In genomic region chr22:21514117-21514516, GRCh38 we compare ENCODE assay signal across 8 cellular contexts. TPM values are rescaled to one million over a fixed set of nuclear protein-coding genes. Genes with fewer than 3 reads are reported as not detected.
DNase-seq lines count a peak whose midpoint lies in the region; ATAC-seq, FAIRE-seq and TF ChIP-seq lines count a peak whose summit lies in the region.
"Not testable (repeated sequence)": the region's sequence is repeated elsewhere in the genome, so short reads cannot be mapped to it uniquely, and the experiment has no call there.
"Had no signal": no experiment of that assay in that cellular context is flagged by ENCODE, and none has a peak within 500 bp of the region (broad histone marks: within the 10 kb centered on the region; RNA-seq: fewer than 3 reads in every experiment).

No MANE protein-coding gene starts in this region.

- not testable (repeated sequence) for H4K20me1 ChIP-seq in HepG2 (ENCODE audit: insufficient read depth, low read length)

- not testable (repeated sequence) for H3K4me1 ChIP-seq in HepG2 (ENCODE audit: insufficient read depth, low read length)

- H3K36me3 Mint-ChIP-seq in T-helper 17 cell (ENCODE audit: low read depth); activated T-cell treated with anti-CD3 and anti-CD28 coated beads, Interleukin-2, amount 50 U/mL, for 72 hours (ENCODE audit: insufficient read depth in 2 of 2); natural killer cell: not testable (repeated sequence)

- H2AFZ ChIP-seq in HepG2 (ENCODE audit: low read length): not testable (repeated sequence)

- TF ChIP-seq EP300 in HepG2 (IDR thresholded peaks at IDR 0.05; ENCODE audit: low read depth in 2 of 2, low read length in 2 of 2); HepG2 (CRISPR knock-in tag; IDR thresholded peaks at IDR 0.05; ENCODE audit: borderline replicate concordance): not testable (repeated sequence)

- not testable (repeated sequence) for H3K27me3 Mint-ChIP-seq in T-helper 17 cell; activated T-cell treated with anti-CD3 and anti-CD28 coated beads, Interleukin-2, amount 50 U/mL, for 72 hours (ENCODE audit: low read depth); natural killer cell (ENCODE audit: low read depth in 2 of 2); stimulated activated naive CD8-positive, alpha-beta T cell treated with anti-CD3 and anti-CD28 coated beads, Interleukin-15, amount 100 ng/mL, for 72 hours

- H3K4me3 ChIP-seq in HepG2 (replicated peaks in 1 of 3; ENCODE audit: insufficient read depth in 1 of 3, low read depth in 2 of 3, low read length in 3 of 3): not testable (repeated sequence)

- H3K4me1 Mint-ChIP-seq in T-helper 17 cell; activated T-cell treated with anti-CD3 and anti-CD28 coated beads, Interleukin-2, amount 50 U/mL, for 72 hours (ENCODE audit: low read depth); natural killer cell; stimulated activated naive CD8-positive, alpha-beta T cell treated with anti-CD3 and anti-CD28 coated beads, Interleukin-15, amount 100 ng/mL, for 72 hours: not testable (repeated sequence)

- H3K36me3 ChIP-seq in HepG2 (replicated peaks in 1 of 2; ENCODE audit: control insufficient read depth in 1 of 2, insufficient read depth in 2 of 2, low read length in 2 of 2): not testable (repeated sequence)

- not testable (repeated sequence) for H3K27ac Mint-ChIP-seq in T-helper 17 cell; activated T-cell treated with anti-CD3 and anti-CD28 coated beads, Interleukin-2, amount 50 U/mL, for 72 hours; natural killer cell; stimulated activated naive CD8-positive, alpha-beta T cell treated with anti-CD3 and anti-CD28 coated beads, Interleukin-15, amount 100 ng/mL, for 72 hours

- H3K27me3 ChIP-seq in HepG2 (ENCODE audit: control insufficient read depth in 1 of 2, insufficient read depth in 2 of 2, low read length in 2 of 2): not testable (repeated sequence)

- peak; percentile 51 for ATAC-seq in GM18868 (IDR thresholded peaks at IDR 0.05; ENCODE audit: unreplicated experiment)
- peak; percentile 91 for ATAC-seq in T-helper 17 cell
- ATAC-seq in activated T-cell treated with anti-CD3 and anti-CD28 coated beads, Interleukin-2, amount 50 U/mL, for 72 hours (replicated peaks in 1 of 2): peak; percentile 75 to 84
- peak; percentile 67 for ATAC-seq in esophagus mucosa
- ATAC-seq in HepG2: peak; percentile 30
- peak; percentile 81 to 88 (median 85) for ATAC-seq in natural killer cell
- peak; percentile 85 for ATAC-seq in stimulated activated naive CD8-positive, alpha-beta T cell treated with anti-CD3 and anti-CD28 coated beads, Interleukin-15, amount 100 ng/mL, for 72 hours

- H3K9ac ChIP-seq in HepG2 (ENCODE audit: insufficient read depth, low read depth, low read length): not testable (repeated sequence)

- H3K9me3 Mint-ChIP-seq in activated T-cell treated with anti-CD3 and anti-CD28 coated beads, Interleukin-2, amount 50 U/mL, for 72 hours; natural killer cell; stimulated activated naive CD8-positive, alpha-beta T cell treated with anti-CD3 and anti-CD28 coated beads, Interleukin-15, amount 100 ng/mL, for 72 hours: not testable (repeated sequence)

- not testable (repeated sequence) for DNase-seq in T-helper 17 cell; activated T-cell treated with anti-CD3 and anti-CD28 coated beads, Interleukin-2, amount 50 U/mL, for 72 hours; HepG2 (ENCODE audit: low spot score); natural killer cell; stimulated activated naive CD8-positive, alpha-beta T cell treated with anti-CD3 and anti-CD28 coated beads, Interleukin-15, amount 100 ng/mL, for 72 hours

- H3K79me2 ChIP-seq in HepG2 (ENCODE audit: insufficient read depth, low read length): not testable (repeated sequence)

- BruUV-seq in HepG2 (replicated peaks; lab: Mats Ljungman, UMichigan): not testable (repeated sequence)

- not testable (repeated sequence) for H3K4me2 ChIP-seq in HepG2 (ENCODE audit: low read depth, low read length)

- in situ Hi-C loops in HepG2 (cut with HindIII; ENCODE audit: extremely low pct_ligation_motif_present, low pct_unique_long_range_greater_than_20kb): not testable (repeated sequence)

- TF ChIP-seq RAD21 in HepG2 (CRISPR knock-in tag; IDR thresholded peaks at IDR 0.05): not testable (repeated sequence)

- WGBS in HepG2 (ENCODE audit: low lambda C conversion rate): no CpG with 5 or more reads among the region's 12 CpGs

- TF ChIP-seq POLR2A in HepG2 (IDR thresholded peaks at IDR 0.05; ENCODE audit: insufficient read depth in 1 of 2, low read depth in 2 of 2, low read length in 2 of 2): not testable (repeated sequence)

- intact Hi-C loops in HepG2 (cut with micrococcal nuclease; ENCODE audit: unreplicated experiment); natural killer cell (cut with micrococcal nuclease): not testable (repeated sequence)

- not testable (repeated sequence) for TF ChIP-seq CTCF in HepG2 (CRISPR knock-in tag; IDR thresholded peaks at IDR 0.05); natural killer cell (IDR thresholded peaks at IDR 0.05)

- H3K9me3 ChIP-seq in T-helper 17 cell (ENCODE audit: control insufficient read depth, low read length, poor library complexity, severe bottlenecking); HepG2 (ENCODE audit: low read length): not testable (repeated sequence)

- H3K4me3 Mint-ChIP-seq in T-helper 17 cell; activated T-cell treated with anti-CD3 and anti-CD28 coated beads, Interleukin-2, amount 50 U/mL, for 72 hours; natural killer cell; stimulated activated naive CD8-positive, alpha-beta T cell treated with anti-CD3 and anti-CD28 coated beads, Interleukin-15, amount 100 ng/mL, for 72 hours: not testable (repeated sequence)

- CTCF ChIA-PET in HepG2 (lab: Yijun Ruan, JAX; ENCODE audit: low intra/inter-chr PET ratio, low total read pairs): not testable (repeated sequence)

- H3K27ac ChIP-seq in HepG2 (ENCODE audit: extremely low read length, insufficient read depth, low read length): not testable (repeated sequence)

- POLR2A ChIA-PET in HepG2 (lab: Yijun Ruan, JAX): not testable (repeated sequence)

- not testable (repeated sequence) for FAIRE-seq in HepG2 (lab: Jason Lieb, UNC)

RNA-seq across cellular contexts. Expression of gene RIMBP3C, which starts 37.1 kb away (rescaled TPM):
- total RNA-seq in T-helper 17 cell (1 to 10 TPM in 1 of 2 donors, under 1 TPM in 1; 0.34 to 1.2 TPM), esophagus mucosa (0.04 TPM), HepG2 (2016; rRNA removed; fragmentation: Illumina TruSeq; extraction: Trizol) (0.11 and 0.15 TPM in 2 replicates), natural killer cell (1 to 10 TPM in 1 of 3 donors, under 1 TPM in 2; 0.35 to 1.0 (median 0.38) TPM)
- total RNA-seq in activated T-cell treated with anti-CD3 and anti-CD28 coated beads, Interleukin-2, amount 50 U/mL, for 72 hours: under 1 TPM in 1 of 2 donors, not detected in 1; 0.19 TPM
- total RNA-seq in HepG2 (2016; cell fraction: cytosol; rRNA removed; fragmentation: Illumina TruSeq; extraction: Trizol; ENCODE audit: low read depth): not detected in 2 replicates
- 0.13 and 0.16 TPM in 2 replicates for total RNA-seq in HepG2 (2016; cell fraction: insoluble cytoplasmic fraction; rRNA removed; fragmentation: Illumina TruSeq; extraction: Trizol)
- 0.03 TPM in 1 of 2 replicates, not detected in the other for total RNA-seq in HepG2 (2016; cell fraction: membrane; rRNA removed; fragmentation: Illumina TruSeq; extraction: Trizol)
- total RNA-seq in HepG2 (2016; cell fraction: nucleus; rRNA removed; fragmentation: Illumina TruSeq; extraction: Trizol): 0.22 TPM in 1 of 2 replicates, not detected in the other
- polyA plus RNA-seq in HepG2 (2011; rRNA removed): not detected in 2 replicates
- polyA plus RNA-seq in HepG2 (2011; cell fraction: cytosol; rRNA removed): 0.01 TPM in 2 replicates
- polyA plus RNA-seq in HepG2 (2011; cell fraction: nucleus; rRNA removed): 0.03 TPM in 1 of 2 replicates, not detected in the other
- 0.03 TPM in 2 replicates for polyA plus RNA-seq in HepG2 (2012)
- polyA plus RNA-seq in HepG2 (2016; cell fraction: cytosol; fragmentation: Illumina TruSeq; extraction: Trizol; ENCODE audit: low read depth): not detected in 2 replicates
- 0.04 and 0.11 TPM in 2 replicates for polyA plus RNA-seq in HepG2 (2016; cell fraction: insoluble cytoplasmic fraction; fragmentation: Illumina TruSeq; extraction: Trizol; ENCODE audit: low read depth)
- polyA plus RNA-seq in HepG2 (2016; cell fraction: membrane; fragmentation: Illumina TruSeq; extraction: Trizol; ENCODE audit: low read depth): 0.05 TPM in 1 of 2 replicates, not detected in the other
- not detected in 2 replicates for polyA plus RNA-seq in HepG2 (2016; cell fraction: nucleus; fragmentation: Illumina TruSeq; extraction: Trizol; ENCODE audit: insufficient read depth, low read depth)
- polyA minus RNA-seq in HepG2 (2011; rRNA and poly(A)+ RNA removed; ENCODE audit: low replicate concordance): 0.02 and 0.49 TPM in 2 replicates
- polyA minus RNA-seq in HepG2 (2011; cell fraction: cytosol; rRNA and poly(A)+ RNA removed): not detected in 2 replicates
- polyA minus RNA-seq in HepG2 (2011; cell fraction: nucleus; rRNA and poly(A)+ RNA removed): not detected in 2 replicates
- total RNA-seq: RPMI7951 had no signal

RNA-seq across cellular contexts. Expression of gene TMEM191C, which starts 46.9 kb away (rescaled TPM):
- total RNA-seq in T-helper 17 cell (1 to 10 TPM; 2.0 to 3.4 TPM), esophagus mucosa (4.2 TPM), HepG2 (2016; rRNA removed; fragmentation: Illumina TruSeq; extraction: Trizol) (1.2 and 2.9 TPM in 2 replicates), natural killer cell (1 to 10 TPM; 2.1 to 3.4 (median 3.2) TPM)
- 1 to 10 TPM; 1.5 to 3.0 TPM for total RNA-seq in activated T-cell treated with anti-CD3 and anti-CD28 coated beads, Interleukin-2, amount 50 U/mL, for 72 hours
- 1.9 and 4.2 TPM in 2 replicates for total RNA-seq in HepG2 (2016; cell fraction: cytosol; rRNA removed; fragmentation: Illumina TruSeq; extraction: Trizol; ENCODE audit: low read depth)
- 0.85 and 0.91 TPM in 2 replicates for total RNA-seq in HepG2 (2016; cell fraction: insoluble cytoplasmic fraction; rRNA removed; fragmentation: Illumina TruSeq; extraction: Trizol)
- 1.3 and 1.9 TPM in 2 replicates for total RNA-seq in HepG2 (2016; cell fraction: membrane; rRNA removed; fragmentation: Illumina TruSeq; extraction: Trizol)
- total RNA-seq in HepG2 (2016; cell fraction: nucleus; rRNA removed; fragmentation: Illumina TruSeq; extraction: Trizol): 1.6 TPM in 2 replicates
- polyA plus RNA-seq in HepG2 (2011; rRNA removed): 2.9 and 3.3 TPM in 2 replicates
- 3.1 and 4.1 TPM in 2 replicates for polyA plus RNA-seq in HepG2 (2011; cell fraction: cytosol; rRNA removed)
- 19.1 and 20.7 TPM in 2 replicates for polyA plus RNA-seq in HepG2 (2011; cell fraction: nucleus; rRNA removed)
- 1.2 and 1.3 TPM in 2 replicates for polyA plus RNA-seq in HepG2 (2012)
- 0.45 and 0.86 TPM in 2 replicates for polyA plus RNA-seq in HepG2 (2016; cell fraction: cytosol; fragmentation: Illumina TruSeq; extraction: Trizol; ENCODE audit: low read depth)
- 0.90 and 1.4 TPM in 2 replicates for polyA plus RNA-seq in HepG2 (2016; cell fraction: insoluble cytoplasmic fraction; fragmentation: Illumina TruSeq; extraction: Trizol; ENCODE audit: low read depth)
- polyA plus RNA-seq in HepG2 (2016; cell fraction: membrane; fragmentation: Illumina TruSeq; extraction: Trizol; ENCODE audit: low read depth): 0.54 and 0.72 TPM in 2 replicates
- 3.6 and 4.2 TPM in 2 replicates for polyA plus RNA-seq in HepG2 (2016; cell fraction: nucleus; fragmentation: Illumina TruSeq; extraction: Trizol; ENCODE audit: insufficient read depth, low read depth)
- polyA minus RNA-seq in HepG2 (2011; rRNA and poly(A)+ RNA removed; ENCODE audit: low replicate concordance): 1.1 and 3.0 TPM in 2 replicates
- polyA minus RNA-seq in HepG2 (2011; cell fraction: cytosol; rRNA and poly(A)+ RNA removed): 1.3 and 2.4 TPM in 2 replicates
- polyA minus RNA-seq in HepG2 (2011; cell fraction: nucleus; rRNA and poly(A)+ RNA removed): 2.2 and 4.0 TPM in 2 replicates

RNA-seq across cellular contexts. Expression of gene UBE2L3, which starts 53.4 kb away (rescaled TPM):
- total RNA-seq in T-helper 17 cell: 10 to 100 TPM; 25.7 to 30.4 TPM
- total RNA-seq in activated T-cell treated with anti-CD3 and anti-CD28 coated beads, Interleukin-2, amount 50 U/mL, for 72 hours: 10 to 100 TPM; 42.7 to 43.5 TPM
- 35.9 TPM for total RNA-seq in esophagus mucosa
- total RNA-seq in HepG2 (2016; rRNA removed; fragmentation: Illumina TruSeq; extraction: Trizol): 58.1 and 74.0 TPM in 2 replicates
- total RNA-seq in HepG2 (2016; cell fraction: cytosol; rRNA removed; fragmentation: Illumina TruSeq; extraction: Trizol; ENCODE audit: low read depth): 18.9 and 21.0 TPM in 2 replicates
- total RNA-seq in HepG2 (2016; cell fraction: insoluble cytoplasmic fraction; rRNA removed; fragmentation: Illumina TruSeq; extraction: Trizol): 54.7 and 71.2 TPM in 2 replicates
- 28.3 and 30.3 TPM in 2 replicates for total RNA-seq in HepG2 (2016; cell fraction: membrane; rRNA removed; fragmentation: Illumina TruSeq; extraction: Trizol)
- total RNA-seq in HepG2 (2016; cell fraction: nucleus; rRNA removed; fragmentation: Illumina TruSeq; extraction: Trizol): 19.5 and 20.6 TPM in 2 replicates
- polyA plus RNA-seq in HepG2 (2011; rRNA removed): 28.4 and 30.2 TPM in 2 replicates
- polyA plus RNA-seq in HepG2 (2011; cell fraction: cytosol; rRNA removed): 23.5 and 29.7 TPM in 2 replicates
- polyA plus RNA-seq in HepG2 (2011; cell fraction: nucleus; rRNA removed): 6.3 and 8.9 TPM in 2 replicates
- polyA plus RNA-seq in HepG2 (2012): 34.6 and 41.4 TPM in 2 replicates
- 22.0 and 22.8 TPM in 2 replicates for polyA plus RNA-seq in HepG2 (2016; cell fraction: cytosol; fragmentation: Illumina TruSeq; extraction: Trizol; ENCODE audit: low read depth)
- polyA plus RNA-seq in HepG2 (2016; cell fraction: insoluble cytoplasmic fraction; fragmentation: Illumina TruSeq; extraction: Trizol; ENCODE audit: low read depth): 108 and 112 TPM in 2 replicates
- 30.8 and 30.9 TPM in 2 replicates for polyA plus RNA-seq in HepG2 (2016; cell fraction: membrane; fragmentation: Illumina TruSeq; extraction: Trizol; ENCODE audit: low read depth)
- polyA plus RNA-seq in HepG2 (2016; cell fraction: nucleus; fragmentation: Illumina TruSeq; extraction: Trizol; ENCODE audit: insufficient read depth, low read depth): 38.8 and 39.3 TPM in 2 replicates
- polyA minus RNA-seq in HepG2 (2011; rRNA and poly(A)+ RNA removed; ENCODE audit: low replicate concordance): 22.7 and 33.2 TPM in 2 replicates
- 16.1 and 16.5 TPM in 2 replicates for polyA minus RNA-seq in HepG2 (2011; cell fraction: cytosol; rRNA and poly(A)+ RNA removed)
- 8.5 and 11.7 TPM in 2 replicates for polyA minus RNA-seq in HepG2 (2011; cell fraction: nucleus; rRNA and poly(A)+ RNA removed)
- total RNA-seq in natural killer cell: 10 to 100 TPM; 30.7 to 39.8 (median 39.7) TPM

Comparison
In these comparisons a context has a peak if more than half of its experiments do, and no peak if none do; other contexts are left out.
1. ATAC-seq: peak in every context shown above with its lines; median percentile 91 in T-helper 17 cell; 85 in natural killer cell; 85 in stimulated activated naive CD8-positive, alpha-beta T cell treated with anti-CD3 and anti-CD28 coated beads, Interleukin-15, amount 100 ng/mL, for 72 hours; 80 in activated T-cell treated with anti-CD3 and anti-CD28 coated beads, Interleukin-2, amount 50 U/mL, for 72 hours; 67 in esophagus mucosa; 51 in GM18868; 30 in HepG2.